In the genomic region with DNA sequence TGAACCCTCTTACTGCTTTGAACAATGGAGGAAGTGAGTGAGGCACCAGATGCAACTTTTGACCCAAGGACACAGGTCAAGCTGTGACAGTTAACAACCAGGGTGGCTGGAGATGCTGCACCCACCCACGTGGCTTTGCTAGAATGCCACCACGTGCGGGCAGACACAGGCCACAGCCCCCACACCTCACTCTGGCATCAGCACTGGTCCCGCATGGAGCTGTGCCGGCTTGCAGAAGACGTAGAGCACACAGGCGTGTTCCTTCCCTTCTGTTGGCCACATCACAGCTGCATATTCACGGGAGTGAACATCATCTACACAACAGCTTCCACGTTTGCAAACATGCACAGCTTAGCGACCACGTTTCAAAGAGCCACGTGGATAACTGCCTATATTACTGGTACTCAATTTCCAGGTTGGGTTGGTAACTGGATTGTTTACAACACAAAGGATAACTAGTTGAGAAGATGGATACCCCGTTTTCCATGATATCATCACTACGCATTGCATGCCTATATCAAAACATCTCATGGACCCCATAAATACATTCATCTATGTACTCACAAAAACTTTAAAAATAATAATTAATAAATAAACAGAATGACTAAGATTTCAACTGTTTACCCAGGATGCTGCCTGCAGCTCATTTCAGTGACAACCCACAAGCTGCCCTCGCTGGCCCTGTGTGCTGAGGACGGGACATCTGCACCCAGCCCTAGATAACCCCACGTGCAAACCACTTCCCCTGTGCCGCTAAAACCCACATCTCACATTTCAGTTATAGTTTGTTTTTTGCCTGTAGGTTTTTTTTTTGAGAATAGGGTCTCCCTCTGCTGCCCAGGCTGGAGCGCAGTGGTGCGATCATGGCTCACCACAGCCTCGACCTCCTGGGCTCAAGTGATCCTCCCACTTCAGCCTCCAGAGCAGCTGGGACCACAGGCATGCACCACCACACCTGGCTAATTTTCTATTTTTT, we compare ENCODE assay signal across 8 cellular contexts.
DNase-seq lines count a peak whose midpoint lies in the region; ATAC-seq, FAIRE-seq and TF ChIP-seq lines count a peak whose summit lies in the region.

No MANE protein-coding gene starts in this region.

- H3K9ac ChIP-seq in HepG2 (ENCODE audit: insufficient read depth, low read depth, low read length) = no peak overlapping the region
- no peak overlapping the region for H3K9ac ChIP-seq in kidney (ENCODE audit: low read length in 2 of 2)

- TF ChIP-seq POLR2A in HepG2 (IDR thresholded peaks at IDR 0.05; ENCODE audit: insufficient read depth in 1 of 2, low read depth in 2 of 2, low read length in 2 of 2) (no peak), right lobe of liver (IDR thresholded peaks at IDR 0.05) (no peak)

- H3K9me3 ChIP-seq in HepG2 (ENCODE audit: low read length) = no peaks in the 10 kb centered on the region
- H3K9me3 ChIP-seq in right lobe of liver = no peaks in the 10 kb centered on the region
- H3K9me3 ChIP-seq in kidney (ENCODE audit: control insufficient read depth in 1 of 2, low read length in 2 of 2) = no peaks in the 10 kb centered on the region
- no peaks in the 10 kb centered on the region for H3K9me3 ChIP-seq in upper lobe of right lung

- H3K4me3 ChIP-seq in HepG2 (replicated peaks in 1 of 3; ENCODE audit: insufficient read depth in 1 of 3, low read depth in 2 of 3, low read length in 3 of 3) = no peak overlapping the region
- H3K4me3 ChIP-seq in right lobe of liver = no peak overlapping the region
- H3K4me3 ChIP-seq in kidney (ENCODE audit: low read length in 2 of 2) = no peak overlapping the region
- no peak overlapping the region for H3K4me3 ChIP-seq in upper lobe of right lung

- H3K4me2 ChIP-seq in HepG2 (ENCODE audit: low read depth, low read length) = no peak overlapping the region

- intact Hi-C loops in HepG2 (cut with micrococcal nuclease; ENCODE audit: unreplicated experiment) (no loop called here), right lobe of liver (cut with DNase I) (no loop called here), kidney (cut with DNase I) (no loop called here), upper lobe of right lung (cut with DNase I) (no loop called here)

- peaks cover 93% of the 10 kb centered on the region for H3K79me2 ChIP-seq in HepG2 (ENCODE audit: insufficient read depth, low read length)

- DNase-seq in HepG2 (ENCODE audit: low spot score) (no peak), right lobe of liver (no peak), kidney (peak; percentile 55), upper lobe of right lung (peak; percentile 65)
- peak; percentile 29 for DNase-seq in activated CD4-positive, alpha-beta T cell treated with anti-CD3 and anti-CD28 coated beads, Interleukin-2, amount 50 U/mL, for 1 hour

- H3K36me3 ChIP-seq in HepG2 (replicated peaks in 1 of 2; ENCODE audit: control insufficient read depth in 1 of 2, insufficient read depth in 2 of 2, low read length in 2 of 2) (peaks cover 16 to 41% of the 10 kb centered on the region in 2 experiments), right lobe of liver (no peaks in the 10 kb centered on the region), kidney (ENCODE audit: control insufficient read depth in 1 of 2, insufficient read depth in 2 of 2, low read length in 2 of 2) (no peaks in the 10 kb centered on the region), upper lobe of right lung (peaks cover 3% of the 10 kb centered on the region)

- BruUV-seq in HepG2 (replicated peaks; lab: Mats Ljungman, UMichigan) = no TSS peak

- H3K27me3 ChIP-seq in HepG2 (ENCODE audit: control insufficient read depth in 1 of 2, insufficient read depth in 2 of 2, low read length in 2 of 2) = no peaks in the 10 kb centered on the region
- no peaks in the 10 kb centered on the region for H3K27me3 ChIP-seq in right lobe of liver
- H3K27me3 ChIP-seq in upper lobe of right lung = no peaks in the 10 kb centered on the region

- peaks cover 96% of the 10 kb centered on the region for H4K20me1 ChIP-seq in HepG2 (ENCODE audit: insufficient read depth, low read length)

- in situ Hi-C loops in HepG2 (cut with HindIII; ENCODE audit: extremely low pct_ligation_motif_present, low pct_unique_long_range_greater_than_20kb) = no loop called here

- POLR2A ChIA-PET in HepG2 (lab: Yijun Ruan, JAX) = interaction anchor here (1.1 kb wide), 1 partner anchor 8 kb away, joined by 3 read pairs; no protein-coding TSS in a partner anchor

- 90% methylated on average over 21 of the region's 21 CpGs for WGBS in HepG2 (ENCODE audit: low lambda C conversion rate)
- 56% methylated on average over 15 of the region's 21 CpGs for WGBS in right lobe of liver (ENCODE audit: insufficient coverage, low coverage, low lambda C conversion rate, missing lambda C conversion rate)

- CTCF ChIA-PET in HepG2 (lab: Yijun Ruan, JAX; ENCODE audit: low intra/inter-chr PET ratio, low total read pairs) = no interaction called here

- H2AFZ ChIP-seq in HepG2 (ENCODE audit: low read length) = no peak overlapping the region

- FAIRE-seq in HepG2 (lab: Jason Lieb, UNC) (no peak), kidney (lab: Jason Lieb, UNC) (no peak)

- H3K4me1 ChIP-seq in HepG2 (ENCODE audit: insufficient read depth, low read length) (peaks cover 45% of the 10 kb centered on the region), right lobe of liver (peaks cover 0 to 78% (median 22%) of the 10 kb centered on the region in 4 donors), kidney (ENCODE audit: control insufficient read depth in 1 of 2, insufficient read depth in 1 of 2, low read depth in 1 of 2, low read length in 2 of 2) (peaks cover 31 to 36% of the 10 kb centered on the region in 2 donors), upper lobe of right lung (peaks cover 84% of the 10 kb centered on the region)

- no peak for ATAC-seq in HepG2
- no peak for ATAC-seq in right lobe of liver
- ATAC-seq in upper lobe of right lung = peak; percentile 41
- no peak for ATAC-seq in GM18907 (IDR thresholded peaks at IDR 0.05; ENCODE audit: unreplicated experiment)
- no peak for ATAC-seq in GM18498 (IDR thresholded peaks at IDR 0.05; ENCODE audit: unreplicated experiment)
- ATAC-seq in HG02970 (IDR thresholded peaks at IDR 0.05; ENCODE audit: low FRiP score, unreplicated experiment) = no peak

- H3K27ac ChIP-seq in HepG2 (ENCODE audit: extremely low read length, insufficient read depth, low read length) (no peak overlapping the region), right lobe of liver (no peak overlapping the region), kidney (ENCODE audit: low read depth in 2 of 2, low read length in 2 of 2) (no peak overlapping the region), upper lobe of right lung (no peak overlapping the region)

- TF ChIP-seq RAD21 in HepG2 (CRISPR knock-in tag; IDR thresholded peaks at IDR 0.05) = no peak

- no peak for TF ChIP-seq EP300 in HepG2 (IDR thresholded peaks at IDR 0.05; ENCODE audit: low read depth in 2 of 2, low read length in 2 of 2)
- no peak for TF ChIP-seq EP300 in HepG2 (CRISPR knock-in tag; IDR thresholded peaks at IDR 0.05; ENCODE audit: borderline replicate concordance)

- TF ChIP-seq CTCF in HepG2 (CRISPR knock-in tag; IDR thresholded peaks at IDR 0.05) (no peak), right lobe of liver (IDR thresholded peaks at IDR 0.05) (no peak), kidney (IDR thresholded peaks at IDR 0.05; ENCODE audit: borderline replicate concordance, extremely low read depth, insufficient read depth) (no peak), upper lobe of right lung (IDR thresholded peaks at IDR 0.05) (no peak)

TF ChIP-seq in HepG2, 621 proteins besides CTCF, POLR2A, EP300 and RAD21 (continues in another document):
- TF ChIP-seq, protein P1, sequence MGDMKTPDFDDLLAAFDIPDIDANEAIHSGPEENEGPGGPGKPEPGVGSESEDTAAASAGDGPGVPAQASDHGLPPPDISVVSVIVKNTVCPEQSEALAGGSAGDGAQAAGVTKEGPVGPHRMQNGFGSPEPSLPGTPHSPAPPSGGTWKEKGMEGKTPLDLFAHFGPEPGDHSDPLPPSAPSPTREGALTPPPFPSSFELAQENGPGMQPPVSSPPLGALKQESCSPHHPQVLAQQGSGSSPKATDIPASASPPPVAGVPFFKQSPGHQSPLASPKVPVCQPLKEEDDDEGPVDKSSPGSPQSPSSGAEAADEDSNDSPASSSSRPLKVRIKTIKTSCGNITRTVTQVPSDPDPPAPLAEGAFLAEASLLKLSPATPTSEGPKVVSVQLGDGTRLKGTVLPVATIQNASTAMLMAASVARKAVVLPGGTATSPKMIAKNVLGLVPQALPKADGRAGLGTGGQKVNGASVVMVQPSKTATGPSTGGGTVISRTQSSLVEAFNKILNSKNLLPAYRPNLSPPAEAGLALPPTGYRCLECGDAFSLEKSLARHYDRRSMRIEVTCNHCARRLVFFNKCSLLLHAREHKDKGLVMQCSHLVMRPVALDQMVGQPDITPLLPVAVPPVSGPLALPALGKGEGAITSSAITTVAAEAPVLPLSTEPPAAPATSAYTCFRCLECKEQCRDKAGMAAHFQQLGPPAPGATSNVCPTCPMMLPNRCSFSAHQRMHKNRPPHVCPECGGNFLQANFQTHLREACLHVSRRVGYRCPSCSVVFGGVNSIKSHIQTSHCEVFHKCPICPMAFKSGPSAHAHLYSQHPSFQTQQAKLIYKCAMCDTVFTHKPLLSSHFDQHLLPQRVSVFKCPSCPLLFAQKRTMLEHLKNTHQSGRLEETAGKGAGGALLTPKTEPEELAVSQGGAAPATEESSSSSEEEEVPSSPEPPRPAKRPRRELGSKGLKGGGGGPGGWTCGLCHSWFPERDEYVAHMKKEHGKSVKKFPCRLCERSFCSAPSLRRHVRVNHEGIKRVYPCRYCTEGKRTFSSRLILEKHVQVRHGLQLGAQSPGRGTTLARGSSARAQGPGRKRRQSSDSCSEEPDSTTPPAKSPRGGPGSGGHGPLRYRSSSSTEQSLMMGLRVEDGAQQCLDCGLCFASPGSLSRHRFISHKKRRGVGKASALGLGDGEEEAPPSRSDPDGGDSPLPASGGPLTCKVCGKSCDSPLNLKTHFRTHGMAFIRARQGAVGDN (CRISPR knock-in tag; IDR thresholded peaks at IDR 0.05) = 0 out of 2 replicates have a peak, but pooled peaks have one; percentile 14
- TF ChIP-seq RBM22 (optimal IDR thresholded peaks at IDR 0.05; ENCODE audit: low read length) (peak; percentile 49), MYC (CRISPR knock-in tag; IDR thresholded peaks at IDR 0.05; ENCODE audit: borderline replicate concordance) (peak; percentile 24; the same call in 1 of the 2 replicates), KDM1A (CRISPR knock-in tag; IDR thresholded peaks at IDR 0.05) (no peak), RFX3 (CRISPR knock-in tag; IDR thresholded peaks at IDR 0.05) (no peak), ZNF768 (CRISPR knock-in tag; IDR thresholded peaks at IDR 0.05) (peak; percentile 15; the same call in 1 of the 2 replicates), RFXAP (CRISPR knock-in tag; IDR thresholded peaks at IDR 0.05; ENCODE audit: borderline replicate concordance) (0 out of 2 replicates have a peak, but pooled peaks have one; percentile 33)

Comparison
In these comparisons a context has a peak if more than half of its experiments do, and no peak if none do; other contexts are left out.
1. DNase-seq: peak in activated CD4-positive, alpha-beta T cell treated with anti-CD3 and anti-CD28 coated beads, Interleukin-2, amount 50 U/mL, for 1 hour (single experiment), kidney (single experiment) and upper lobe of right lung (single experiment); none in HepG2 (single experiment) and right lobe of liver (0 of 3).